Comparison of ENCODE assay signal across 5 cellular contexts in genomic region chr19:54328781-54329180, GRCh38. TPM values are rescaled to one million over a fixed set of nuclear protein-coding genes. Genes with fewer than 3 reads are reported as not detected.
"Had no signal": no experiment of that assay in that cellular context is flagged by ENCODE, and none has a peak within 500 bp of the region (broad histone marks: within the 10 kb centered on the region; RNA-seq: fewer than 3 reads in every experiment).

No MANE protein-coding gene starts in this region.

RNA-seq across cellular contexts. Expression of gene LILRA4, which starts 10.2 kb away (rescaled TPM):
- total RNA-seq: GM23338, H1, H9, HT-29, K562 had no signal
- polyA plus RNA-seq: GM23338, H1, K562 had no signal

RNA-seq across cellular contexts. Expression of gene LILRA5, which starts 15.8 kb away (rescaled TPM):
- total RNA-seq: GM23338, H1, H9, HT-29, K562 had no signal
- polyA plus RNA-seq: GM23338, H1, K562 had no signal

RNA-seq across cellular contexts. Expression of gene LAIR1, which starts 36.0 kb away (rescaled TPM):
- total RNA-seq: H1, H9, HT-29 had no signal

RNA-seq across cellular contexts. Expression of gene LILRB2, which starts 47.9 kb away (rescaled TPM):
- total RNA-seq: GM23338, H1, H9, HT-29, K562 had no signal
- polyA plus RNA-seq: GM23338, H1, K562 had no signal
